ENCODE assay signal across 17 cellular contexts in genomic region chr6:24765968-24766367, GRCh38. TPM values are rescaled to one million over a fixed set of nuclear protein-coding genes. Genes with fewer than 3 reads are reported as not detected.
"Had no signal": no experiment of that assay in that cellular context is flagged by ENCODE, and none has a peak within 500 bp of the region (broad histone marks: within the 10 kb centered on the region; RNA-seq: fewer than 3 reads in every experiment).

No MANE protein-coding gene starts in this region.

RNA-seq across cellular contexts. Expression of gene ARMH2, which starts 32.7 kb away (rescaled TPM):
- total RNA-seq: activated naive CD4-positive, alpha-beta T cell treated with anti-CD3 and anti-CD28 coated beads for 36 hours; activated naive CD8-positive, alpha-beta T cell treated with anti-CD3 and anti-CD28 coated beads for 36 hours; activated T-cell treated with anti-CD3 and anti-CD28 coated beads, Interleukin-2, amount 50 U/mL, for 4 hours; activated T-cell treated with anti-CD3 and anti-CD28 coated beads, Interleukin-2, amount 50 U/mL, for 72 hours; activated T-helper 1 cell treated with anti-CD3 and anti-CD28 coated beads, Interleukin-12 subunit alpha, Interleukin-12 subunit beta, Interleukin-2, Interleukin-4 antibody, amounts not matched to agents 30 ng/mL and 10 ng/mL and 1 ng/mL, durations not matched to agents 14 hours and 24 hours and 36 hours; activated T-helper 2 cell treated with anti-CD3 and anti-CD28 coated beads, Interferon-gamma antibody, Interleukin-2, Interleukin-4, amounts not matched to agents 10 μg/mL and 5 μg/mL and 100 μg/mL, durations not matched to agents 14 hours and 24 hours and 36 hours; adrenal gland; aorta; ascending aorta; astrocyte; breast epithelium; bronchial epithelial cell; cardiac muscle cell; cardiac septum; cerebellum; chondrocyte had no signal
- polyA plus RNA-seq: adipose tissue, adrenal gland, aorta, cardiac muscle cell had no signal
